In the genomic region with DNA sequence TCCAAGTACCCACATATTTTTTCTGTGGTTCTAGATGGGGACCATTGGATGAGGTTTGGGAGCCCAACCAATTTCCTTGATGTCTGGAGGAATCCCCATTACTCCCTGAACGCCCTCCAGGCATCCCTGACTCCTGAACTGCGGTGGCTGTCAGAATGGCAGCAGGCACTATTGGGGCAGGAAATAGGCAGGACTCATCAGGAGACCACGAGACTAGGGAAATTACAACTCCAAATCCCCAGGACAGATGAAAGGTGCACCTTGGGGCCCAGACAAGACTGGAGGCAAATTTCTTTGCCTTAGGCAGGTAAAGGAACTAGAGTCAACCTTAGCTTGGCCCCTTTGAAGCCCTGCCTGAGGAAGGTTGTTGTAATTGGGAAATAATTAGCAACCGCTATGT, we compare ENCODE assay signal across 8 cellular contexts. TPM values are rescaled to one million over a fixed set of nuclear protein-coding genes. Genes with fewer than 3 reads are reported as not detected.
DNase-seq lines count a peak whose midpoint lies in the region; ATAC-seq and TF ChIP-seq lines count a peak whose summit lies in the region.

No MANE protein-coding gene starts in this region.

- no peaks in the 10 kb centered on the region for H3K36me3 Mint-ChIP-seq in activated CD8-positive, alpha-beta T cell treated with anti-CD3 and anti-CD28 coated beads for 36 hours (ENCODE audit: low read depth)
- H3K36me3 Mint-ChIP-seq in activated CD8-positive, alpha-beta T cell treated with anti-CD3 and anti-CD28 coated beads, Interleukin-2, amount 10 ng/mL, durations not matched to agents 7 days and 5 days (ENCODE audit: low read depth), result no peaks in the 10 kb centered on the region
- no peaks in the 10 kb centered on the region for H3K36me3 Mint-ChIP-seq in WTC11

- H3K36me3 ChIP-seq in suprapubic skin, result no peaks in the 10 kb centered on the region

- no peaks in the 10 kb centered on the region for H3K9me3 Mint-ChIP-seq in activated CD8-positive, alpha-beta T cell treated with anti-CD3 and anti-CD28 coated beads for 36 hours
- H3K9me3 Mint-ChIP-seq in activated CD8-positive, alpha-beta T cell treated with anti-CD3 and anti-CD28 coated beads, Interleukin-2, amount 10 ng/mL, durations not matched to agents 7 days and 5 days (ENCODE audit: insufficient read depth), result no peaks in the 10 kb centered on the region
- H3K9me3 Mint-ChIP-seq in WTC11, result no peaks in the 10 kb centered on the region

- no peaks in the 10 kb centered on the region for H3K27me3 ChIP-seq in suprapubic skin

- intact Hi-C loops in activated CD8-positive, alpha-beta T cell treated with anti-CD3 and anti-CD28 coated beads for 36 hours (cut with micrococcal nuclease), result loop anchor here (10.0 kb wide), 1 partner anchor 68 kb away; no protein-coding TSS in a partner anchor

- H3K4me3 Mint-ChIP-seq in activated CD8-positive, alpha-beta T cell treated with anti-CD3 and anti-CD28 coated beads for 36 hours, result peak overlapping the region; percentile 80
- H3K4me3 Mint-ChIP-seq in activated CD8-positive, alpha-beta T cell treated with anti-CD3 and anti-CD28 coated beads, Interleukin-2, amount 10 ng/mL, durations not matched to agents 7 days and 5 days, result no peak overlapping the region
- H3K4me3 Mint-ChIP-seq in WTC11, result peak overlapping the region; percentile 84

- no peak for TF ChIP-seq POLR2A in suprapubic skin (IDR thresholded peaks at IDR 0.05)

- peaks cover 27% of the 10 kb centered on the region for H3K4me1 Mint-ChIP-seq in activated CD8-positive, alpha-beta T cell treated with anti-CD3 and anti-CD28 coated beads for 36 hours (ENCODE audit: low read depth)
- H3K4me1 Mint-ChIP-seq in activated CD8-positive, alpha-beta T cell treated with anti-CD3 and anti-CD28 coated beads, Interleukin-2, amount 10 ng/mL, durations not matched to agents 7 days and 5 days (ENCODE audit: low read depth), result peaks cover 26% of the 10 kb centered on the region
- H3K4me1 Mint-ChIP-seq in WTC11, result peaks cover 52% of the 10 kb centered on the region

- peak overlapping the region; percentile 72 for H3K27ac ChIP-seq in suprapubic skin

- TF ChIP-seq CTCF in activated CD8-positive, alpha-beta T cell treated with anti-CD3 and anti-CD28 coated beads for 36 hours (IDR thresholded peaks at IDR 0.05), result no peak
- no peak for TF ChIP-seq CTCF in WTC11 (IDR thresholded peaks at IDR 0.05)
- no peak for TF ChIP-seq CTCF in suprapubic skin (IDR thresholded peaks at IDR 0.05)

- TF ChIP-seq EP300 in suprapubic skin (IDR thresholded peaks at IDR 0.05), result no peak

- no peak for DNase-seq in activated CD8-positive, alpha-beta T cell treated with anti-CD3 and anti-CD28 coated beads for 36 hours
- no peak for DNase-seq in activated CD8-positive, alpha-beta T cell treated with anti-CD3 and anti-CD28 coated beads, Interleukin-2, amount 10 ng/mL, durations not matched to agents 7 days and 5 days
- DNase-seq in WTC11 (ENCODE audit: low spot score), result no peak
- peak; percentile 91 for DNase-seq in islet precursor cell
- no peak for DNase-seq in suprapubic skin (ENCODE audit: low spot score in 2 of 2)
- DNase-seq in A172 (ENCODE audit: low spot score), result no peak
- no peak for DNase-seq in COLO829 (ENCODE audit: low spot score)

- H3K4me3 ChIP-seq in suprapubic skin, result peak overlapping the region; percentile 77

- 26% methylated on average over 4 of the region's 4 CpGs for WGBS in suprapubic skin

- ATAC-seq in activated CD8-positive, alpha-beta T cell treated with anti-CD3 and anti-CD28 coated beads for 36 hours, result no peak
- no peak for ATAC-seq in activated CD8-positive, alpha-beta T cell treated with anti-CD3 and anti-CD28 coated beads, Interleukin-2, amount 10 ng/mL, durations not matched to agents 7 days and 5 days
- no peak for ATAC-seq in WTC11
- ATAC-seq in GM19455 (IDR thresholded peaks at IDR 0.05; ENCODE audit: unreplicated experiment), result no peak

- H3K4me1 ChIP-seq in suprapubic skin, result peaks cover 39% of the 10 kb centered on the region

- no peaks in the 10 kb centered on the region for H3K27me3 Mint-ChIP-seq in activated CD8-positive, alpha-beta T cell treated with anti-CD3 and anti-CD28 coated beads for 36 hours
- peaks cover 6% of the 10 kb centered on the region for H3K27me3 Mint-ChIP-seq in activated CD8-positive, alpha-beta T cell treated with anti-CD3 and anti-CD28 coated beads, Interleukin-2, amount 10 ng/mL, durations not matched to agents 7 days and 5 days (ENCODE audit: low read depth)
- no peaks in the 10 kb centered on the region for H3K27me3 Mint-ChIP-seq in WTC11 (ENCODE audit: low read depth)

- no peaks in the 10 kb centered on the region for H3K9me3 ChIP-seq in suprapubic skin

- H3K27ac Mint-ChIP-seq in activated CD8-positive, alpha-beta T cell treated with anti-CD3 and anti-CD28 coated beads for 36 hours, result no peak overlapping the region
- H3K27ac Mint-ChIP-seq in activated CD8-positive, alpha-beta T cell treated with anti-CD3 and anti-CD28 coated beads, Interleukin-2, amount 10 ng/mL, durations not matched to agents 7 days and 5 days, result no peak overlapping the region
- 0 out of 2 replicates have a peak overlapping the region, but pooled peaks have one; percentile 57 for H3K27ac Mint-ChIP-seq in WTC11

- POLR2A ChIA-PET in activated CD8-positive, alpha-beta T cell treated with anti-CD3 and anti-CD28 coated beads for 36 hours (lab: Charles Lee), result no interaction called here
- POLR2A ChIA-PET in activated CD8-positive, alpha-beta T cell treated with anti-CD3 and anti-CD28 coated beads, Interleukin-2, amount 10 ng/mL, durations not matched to agents 7 days and 5 days (lab: Charles Lee), result no interaction called here
- POLR2A ChIA-PET in WTC11 (lab: Charles Lee), result interaction anchor here (0.6 to 4.1 kb wide), 5 partner anchors 28 to 481 kb away, joined by 3 to 56 read pairs (median 5); partner anchors contain the start of genes C2CD4D, POGZ and TUFT1

- CTCF ChIA-PET in activated CD8-positive, alpha-beta T cell treated with anti-CD3 and anti-CD28 coated beads for 36 hours (lab: Charles Lee), result interaction anchor here (1.2 to 1.7 kb wide), 3 partner anchors 29 to 82 kb away, joined by 4 to 6 read pairs (median 4); no protein-coding TSS in a partner anchor
- CTCF ChIA-PET in activated CD8-positive, alpha-beta T cell treated with anti-CD3 and anti-CD28 coated beads, Interleukin-2, amount 10 ng/mL, durations not matched to agents 7 days and 5 days (lab: Charles Lee), result interaction anchor here (1.0 to 2.6 kb wide), 2 partner anchors 8 to 68 kb away, joined by 3 to 9 read pairs; no protein-coding TSS in a partner anchor
- CTCF ChIA-PET in WTC11 (lab: Charles Lee), result interaction anchor here (1.0 to 1.7 kb wide), 5 partner anchors 8 to 324 kb away, joined by 3 to 5 read pairs (median 3); no protein-coding TSS in a partner anchor

TF ChIP-seq in WTC11, 78 proteins besides CTCF, POLR2A, EP300 and RAD21:
- no peak for TF ChIP-seq SP1 (CRISPR knock-in tag; conservative IDR thresholded peaks at IDR 0.05)

RNA-seq across cellular contexts. Expression of gene CGN, which starts 1.1 kb away (rescaled TPM):
- total RNA-seq in activated CD8-positive, alpha-beta T cell treated with anti-CD3 and anti-CD28 coated beads for 36 hours, result 1 to 10 TPM; 1.7 to 1.9 TPM
- under 1 TPM; 0.34 to 0.82 TPM for total RNA-seq in activated CD8-positive, alpha-beta T cell treated with anti-CD3 and anti-CD28 coated beads, Interleukin-2, amount 10 ng/mL, durations not matched to agents 7 days and 5 days
- total RNA-seq in WTC11 (2021) (52.4 to 68.7 TPM (median 55.6 TPM) in 3 replicates), suprapubic skin (10 to 100 TPM; 37.9 to 62.4 (median 41.7) TPM)
- total RNA-seq in A172 (2014; rRNA removed; shearing (Covaris generic)), result 0.93 and 3.2 TPM in 2 replicates

RNA-seq across cellular contexts. Expression of gene TUFT1, which starts 27.8 kb away (rescaled TPM):
- 1 to 10 TPM; 1.0 to 1.5 TPM for total RNA-seq in activated CD8-positive, alpha-beta T cell treated with anti-CD3 and anti-CD28 coated beads for 36 hours
- under 1 TPM; 0.42 TPM for total RNA-seq in activated CD8-positive, alpha-beta T cell treated with anti-CD3 and anti-CD28 coated beads, Interleukin-2, amount 10 ng/mL, durations not matched to agents 7 days and 5 days
- total RNA-seq in WTC11 (2021), result 7.7 to 8.6 TPM (median 7.9 TPM) in 3 replicates
- 100 to 1,000 TPM in 1 of 4 donors, 10 to 100 TPM in 3; 83.4 to 121 (median 91.5) TPM for total RNA-seq in suprapubic skin
- 64.3 and 99.0 TPM in 2 replicates for total RNA-seq in A172 (2014; rRNA removed; shearing (Covaris generic))

RNA-seq across cellular contexts. Expression of gene POGZ, which starts 53.0 kb away (rescaled TPM):
- 10 to 100 TPM; 69.0 to 70.6 TPM for total RNA-seq in activated CD8-positive, alpha-beta T cell treated with anti-CD3 and anti-CD28 coated beads for 36 hours
- total RNA-seq in activated CD8-positive, alpha-beta T cell treated with anti-CD3 and anti-CD28 coated beads, Interleukin-2, amount 10 ng/mL, durations not matched to agents 7 days and 5 days, result 10 to 100 TPM; 67.7 to 68.5 TPM
- total RNA-seq in WTC11 (2021) (88.1 to 107 TPM (median 105 TPM) in 3 replicates), suprapubic skin (10 to 100 TPM; 29.3 to 87.3 (median 57.3) TPM)
- 29.1 and 30.3 TPM in 2 replicates for total RNA-seq in A172 (2014; rRNA removed; shearing (Covaris generic))
